In genomic region chr19:54947381-54947780, GRCh38 we compare ENCODE assay signal across 1 cellular context.
TF ChIP-seq lines count a peak whose summit lies in the region.

Gene NLRP7 (minus strand): TSS chr19:54947530.

TF ChIP-seq in H1, 55 proteins besides CTCF, POLR2A, EP300 and RAD21:
- no peak for TF ChIP-seq NRF1 (IDR thresholded peaks at IDR 0.05; ENCODE audit: low read depth, low read length)
- 0 out of 2 replicates have a peak, but pooled peaks have one; percentile 15 for TF ChIP-seq E2F6 (IDR thresholded peaks at IDR 0.05)
